Comparison of ENCODE assay signal across 9 cellular contexts in genomic region chr5:134001938-134002731, GRCh38. TPM values are rescaled to one million over a fixed set of nuclear protein-coding genes. Genes with fewer than 3 reads are reported as not detected.
DNase-seq lines count a peak whose midpoint lies in the region; ATAC-seq, FAIRE-seq and TF ChIP-seq lines count a peak whose summit lies in the region.
"Had no signal": no experiment of that assay in that cellular context is flagged by ENCODE, and none has a peak within 500 bp of the region (broad histone marks: within the 10 kb centered on the region; RNA-seq: fewer than 3 reads in every experiment).

No MANE protein-coding gene starts in this region.

- dilution Hi-C loops in endothelial cell of umbilical vein (cut with MboI; ENCODE audit: extremely low pct_ligation_motif_present, low sequenced_read_pairs), result no loop called here

- H3K27me3 ChIP-seq in Panc1 (ENCODE audit: control insufficient read depth, insufficient read depth, low read length) (no peaks in the 10 kb centered on the region), endothelial cell of umbilical vein (ENCODE audit: control insufficient read depth in 2 of 2, insufficient read depth in 2 of 2, low read length in 2 of 2) (no peaks in the 10 kb centered on the region), skeletal muscle satellite cell (ENCODE audit: control insufficient read depth, insufficient read depth, low read length) (no peaks in the 10 kb centered on the region)

- H3K4me3 ChIP-seq in Panc1 (ENCODE audit: low read depth in 2 of 2, low read length in 2 of 2) (peak overlapping the region; percentile 79 to 82), endothelial cell of umbilical vein (replicated peaks in 1 of 3; ENCODE audit: insufficient read depth in 1 of 3, low read depth in 1 of 3, low read length in 3 of 3) (no peak overlapping the region), skeletal muscle satellite cell (ENCODE audit: low read length) (peak overlapping the region; percentile 78)

- intact Hi-C loops in activated CD4-positive, alpha-beta T cell treated with anti-CD3 and anti-CD28 coated beads, Interleukin-2, amount 10 ng/mL, durations not matched to agents 24 days and 14 days (cut with micrococcal nuclease), result loop anchor here (10.0 kb wide), 1 partner anchor 523 kb away; the partner anchor contains the start of gene JADE2
- intact Hi-C loops in Panc1 (cut with micrococcal nuclease; ENCODE audit: unreplicated experiment) (no loop called here), endothelial cell of umbilical vein (cut with micrococcal nuclease) (no loop called here)

- H3K9me3 ChIP-seq in Panc1 (ENCODE audit: control insufficient read depth, insufficient read depth, low read depth, low read length) (no peaks in the 10 kb centered on the region), endothelial cell of umbilical vein (replicated peaks; ENCODE audit: control insufficient read depth, insufficient read depth, low read length) (no peaks in the 10 kb centered on the region), skeletal muscle satellite cell (replicated peaks; ENCODE audit: low read length) (no peaks in the 10 kb centered on the region)

- peak; percentile 58 for FAIRE-seq in endothelial cell of umbilical vein (lab: Jason Lieb, UNC)

- H3K27ac ChIP-seq in Panc1 (ENCODE audit: low read length) (peak overlapping the region; percentile 95), endothelial cell of umbilical vein (ENCODE audit: insufficient read depth, low read depth, low read length) (no peak overlapping the region)

- H4K20me1 ChIP-seq in endothelial cell of umbilical vein (replicated peaks; ENCODE audit: control insufficient read depth, extremely low read depth, insufficient read depth, low read length), result no peaks in the 10 kb centered on the region

- peak overlapping the region; percentile 91 for H3K4me3 Mint-ChIP-seq in activated CD4-positive, alpha-beta T cell treated with anti-CD3 and anti-CD28 coated beads, Interleukin-2, amount 10 ng/mL, durations not matched to agents 24 days and 14 days

- H2AFZ ChIP-seq in endothelial cell of umbilical vein (ENCODE audit: low read depth, low read length), result no peak overlapping the region

- in situ Hi-C loops in Panc1 (cut with HindIII; ENCODE audit: low pct_unique_long_range_greater_than_20kb, low sequenced_read_pairs), result no loop called here

- no peak for TF ChIP-seq POLR2A in endothelial cell of umbilical vein (IDR thresholded peaks at IDR 0.05; ENCODE audit: low read depth, low read length)

- no peaks in the 10 kb centered on the region for H3K27me3 Mint-ChIP-seq in activated CD4-positive, alpha-beta T cell treated with anti-CD3 and anti-CD28 coated beads, Interleukin-2, amount 10 ng/mL, durations not matched to agents 24 days and 14 days

- H3K4me1 ChIP-seq in Panc1 (ENCODE audit: control insufficient read depth, insufficient read depth, low read length) (peaks cover 61% of the 10 kb centered on the region), endothelial cell of umbilical vein (ENCODE audit: control insufficient read depth, extremely low read depth, insufficient read depth, low read length) (peaks cover 21% of the 10 kb centered on the region), skeletal muscle satellite cell (ENCODE audit: control insufficient read depth, insufficient read depth, low read length) (peaks cover 38% of the 10 kb centered on the region)

- TF ChIP-seq CTCF in Panc1 (IDR thresholded peaks at IDR 0.05), result no peak
- no peak for TF ChIP-seq CTCF in endothelial cell of umbilical vein (IDR thresholded peaks at IDR 0.05; ENCODE audit: extremely low read depth in 1 of 2, insufficient read depth in 1 of 2, low read depth in 1 of 2, low read length in 2 of 2)

- CTCF ChIA-PET in Panc1 (lab: Charles Lee) (no interaction called here), endothelial cell of umbilical vein (lab: Charles Lee) (no interaction called here)

- H3K36me3 ChIP-seq in Panc1 (ENCODE audit: control insufficient read depth, insufficient read depth, low read length) (peaks cover 6% of the 10 kb centered on the region; the same call in 1 of the 2 replicates), endothelial cell of umbilical vein (ENCODE audit: control insufficient read depth in 2 of 2, extremely low read depth in 1 of 2, insufficient read depth in 2 of 2, low read length in 2 of 2) (peaks cover 0 to 7% of the 10 kb centered on the region in 2 experiments), skeletal muscle satellite cell (ENCODE audit: insufficient read depth, low read length) (peaks cover 14% of the 10 kb centered on the region)

- no peak for ATAC-seq in Panc1

- POLR2A ChIA-PET in Panc1 (lab: Charles Lee) (interaction anchor here (0.6 kb wide), 1 partner anchor 31 kb away, joined by 4 read pairs; no protein-coding TSS in a partner anchor), endothelial cell of umbilical vein (lab: Charles Lee) (no interaction called here)

- no peak overlapping the region for H3K9ac ChIP-seq in endothelial cell of umbilical vein (replicated peaks; ENCODE audit: extremely low read depth, insufficient read depth, low read length)
- H3K9ac ChIP-seq in skeletal muscle satellite cell (ENCODE audit: low read depth, low read length), result peak overlapping the region; percentile 99

- peaks cover 80% of the 10 kb centered on the region for H3K79me2 ChIP-seq in endothelial cell of umbilical vein (ENCODE audit: control insufficient read depth, insufficient read depth, low read length)

- H3K9me3 Mint-ChIP-seq in activated CD4-positive, alpha-beta T cell treated with anti-CD3 and anti-CD28 coated beads, Interleukin-2, amount 10 ng/mL, durations not matched to agents 24 days and 14 days, result no peaks in the 10 kb centered on the region

- H3K27ac Mint-ChIP-seq in activated CD4-positive, alpha-beta T cell treated with anti-CD3 and anti-CD28 coated beads, Interleukin-2, amount 10 ng/mL, durations not matched to agents 24 days and 14 days, result peak overlapping the region; percentile 96

- peaks cover 52% of the 10 kb centered on the region for H3K4me1 Mint-ChIP-seq in activated CD4-positive, alpha-beta T cell treated with anti-CD3 and anti-CD28 coated beads, Interleukin-2, amount 10 ng/mL, durations not matched to agents 24 days and 14 days

- H3K9me1 ChIP-seq in endothelial cell of umbilical vein (replicated peaks; ENCODE audit: control insufficient read depth, extremely low read depth, insufficient read depth, low read length), result no peaks in the 10 kb centered on the region

- H3K36me3 Mint-ChIP-seq in activated CD4-positive, alpha-beta T cell treated with anti-CD3 and anti-CD28 coated beads, Interleukin-2, amount 10 ng/mL, durations not matched to agents 24 days and 14 days (ENCODE audit: low read depth), result peaks cover 48% of the 10 kb centered on the region

- no peak for DNase-seq in activated CD4-positive, alpha-beta T cell treated with anti-CD3 and anti-CD28 coated beads, Interleukin-2, amount 10 ng/mL, durations not matched to agents 24 days and 14 days
- DNase-seq in activated CD4-positive, alpha-beta T cell treated with anti-CD3 and anti-CD28 coated beads, Interleukin-2, amount 50 U/mL, for 4 hours, result no peak
- DNase-seq in Panc1 (ENCODE audit: low read depth, low spot score) (no peak), endothelial cell of umbilical vein (ENCODE audit: low read depth, low spot score) (no peak), EL (no peak), NCI-H774 (lab: John Stamatoyannopoulos, UW) (no peak), cerebellar cortex (ENCODE audit: low spot score) (no peak)
- DNase-seq: NCI-H1694 treated with DMSO at 0.1 percent for 48 hours had no signal

- BruUV-seq in Panc1 (replicated peaks; lab: Mats Ljungman, UMichigan) (no TSS peak), endothelial cell of umbilical vein (replicated peaks; lab: Mats Ljungman, UMichigan) (no TSS peak)

- H3K4me2 ChIP-seq in endothelial cell of umbilical vein (ENCODE audit: insufficient read depth, low read length) (peak overlapping the region; percentile 92), skeletal muscle satellite cell (ENCODE audit: low read length) (peak overlapping the region; percentile 86)

TF ChIP-seq in endothelial cell of umbilical vein, 7 proteins besides CTCF, POLR2A, EP300 and RAD21 (continues in another document):
- TF ChIP-seq EZH2 (IDR thresholded peaks at IDR 0.05; ENCODE audit: borderline replicate concordance, low read depth, low read length, severe bottlenecking) (no peak), GATA2 (IDR thresholded peaks at IDR 0.05; ENCODE audit: insufficient read depth, insufficient read length, low read depth, low read length) (no peak), MYC (IDR thresholded peaks at IDR 0.05; ENCODE audit: low read depth, low read length) (no peak), FOS (IDR thresholded peaks at IDR 0.05; ENCODE audit: borderline replicate concordance, insufficient read depth, low read length) (no peak)

RNA-seq across cellular contexts. Expression of gene VDAC1, which starts 2.6 kb away (rescaled TPM):
- 508 and 515 TPM in 2 replicates for total RNA-seq in activated CD4-positive, alpha-beta T cell treated with anti-CD3 and anti-CD28 coated beads, Interleukin-2, amount 10 ng/mL, durations not matched to agents 24 days and 14 days
- total RNA-seq in Panc1 (2021; ENCODE audit: unreplicated experiment) (395 TPM), endothelial cell of umbilical vein (247 and 253 TPM in 2 replicates)
- 502 TPM for polyA plus RNA-seq in Panc1 (2012; ENCODE audit: insufficient read length)
- polyA plus RNA-seq in endothelial cell of umbilical vein, result 82.8 and 116 TPM in 2 replicates
- polyA plus RNA-seq in endothelial cell of umbilical vein (2011; cell fraction: cytosol; rRNA removed), result 186 and 212 TPM in 2 replicates
- 103 and 138 TPM in 2 replicates for polyA plus RNA-seq in endothelial cell of umbilical vein (2011; cell fraction: nucleus; rRNA removed)
- 253 and 326 TPM in 2 replicates for polyA plus RNA-seq in endothelial cell of umbilical vein (2012)
- polyA minus RNA-seq in endothelial cell of umbilical vein, result 75.6 and 82.9 TPM in 2 replicates
- 81.1 TPM for polyA minus RNA-seq in endothelial cell of umbilical vein (2011; cell fraction: cytosol; rRNA and poly(A)+ RNA removed)
- 39.8 and 53.0 TPM in 2 replicates for polyA minus RNA-seq in endothelial cell of umbilical vein (2011; cell fraction: nucleus; rRNA and poly(A)+ RNA removed)
- 462 and 516 TPM in 2 replicates for total RNA-seq in skeletal muscle satellite cell (2012; rRNA removed)

RNA-seq across cellular contexts. Expression of gene C5orf15, which starts 33.7 kb away (rescaled TPM):
- total RNA-seq in activated CD4-positive, alpha-beta T cell treated with anti-CD3 and anti-CD28 coated beads, Interleukin-2, amount 10 ng/mL, durations not matched to agents 24 days and 14 days, result 41.4 and 45.0 TPM in 2 replicates
- total RNA-seq in Panc1 (2021; ENCODE audit: unreplicated experiment) (63.2 TPM), endothelial cell of umbilical vein (24.8 and 25.3 TPM in 2 replicates)
- polyA plus RNA-seq in Panc1 (2012; ENCODE audit: insufficient read length), result 80.6 TPM
- 41.1 and 45.4 TPM in 2 replicates for polyA plus RNA-seq in endothelial cell of umbilical vein
- 26.6 and 29.2 TPM in 2 replicates for polyA plus RNA-seq in endothelial cell of umbilical vein (2011; cell fraction: cytosol; rRNA removed)
- 16.3 and 24.2 TPM in 2 replicates for polyA plus RNA-seq in endothelial cell of umbilical vein (2011; cell fraction: nucleus; rRNA removed)
- 26.8 and 27.3 TPM in 2 replicates for polyA plus RNA-seq in endothelial cell of umbilical vein (2012)
- 22.9 and 35.3 TPM in 2 replicates for polyA minus RNA-seq in endothelial cell of umbilical vein
- 26.2 TPM for polyA minus RNA-seq in endothelial cell of umbilical vein (2011; cell fraction: cytosol; rRNA and poly(A)+ RNA removed)
- 7.3 and 9.8 TPM in 2 replicates for polyA minus RNA-seq in endothelial cell of umbilical vein (2011; cell fraction: nucleus; rRNA and poly(A)+ RNA removed)
- 49.8 and 51.0 TPM in 2 replicates for total RNA-seq in skeletal muscle satellite cell (2012; rRNA removed)

Comparison
In these comparisons a context has a peak if more than half of its experiments do, and no peak if none do; other contexts are left out.
1. H3K4me3 ChIP-seq: peak in Panc1 (2 of 2) and skeletal muscle satellite cell (single experiment); none in endothelial cell of umbilical vein (0 of 3).